In genomic region chr5:89117131-89117644, GRCh38 we compare ENCODE assay signal across 10 cellular contexts.
DNase-seq lines count a peak whose midpoint lies in the region; ATAC-seq and TF ChIP-seq lines count a peak whose summit lies in the region.
"Had no signal": no experiment of that assay in that cellular context is flagged by ENCODE, and none has a peak within 500 bp of the region (broad histone marks: within the 10 kb centered on the region; RNA-seq: fewer than 3 reads in every experiment).

No MANE protein-coding gene starts in this region.

- TF ChIP-seq CTCF in GM13976 (IDR thresholded peaks at IDR 0.05; ENCODE audit: borderline replicate concordance, control extremely low read depth, extremely low read depth, insufficient read depth, missing control alignments) = no peak

- ATAC-seq in GM21526 (IDR thresholded peaks at IDR 0.05; ENCODE audit: low FRiP score, unreplicated experiment) (peak; percentile 76), HG03442 (IDR thresholded peaks at IDR 0.05; ENCODE audit: unreplicated experiment) (peak; percentile 93)

- DNase-seq in GM13976 (ENCODE audit: low spot score) = peak; percentile 34
- peak; percentile 6 for DNase-seq in epithelial cell of prostate (ENCODE audit: low read depth, low spot score)
- DNase-seq in HCEC 1CT = no peak
- no peak for DNase-seq in ecto neural progenitor cell (ENCODE audit: low spot score)
- DNase-seq in DMS153 treated with DMSO at 0.1 percent for 48 hours (lab: John Stamatoyannopoulos, UW; ENCODE audit: unreplicated experiment) = no peak
- DNase-seq in NCI-H526 treated with DMSO at 0.1 percent for 48 hours (lab: John Stamatoyannopoulos, UW) = no peak
- DNase-seq: CD4-positive, alpha-beta memory T cell had no signal

- H3K27ac ChIP-seq in epithelial cell of prostate = no peak overlapping the region
- H3K27ac ChIP-seq: SJSA1 had no signal

- in situ Hi-C loops in GM13976 (cut with MboI; ENCODE audit: low sequenced_read_pairs, unreplicated experiment) = no loop called here

Comparison
In these comparisons a context has a peak if more than half of its experiments do, and no peak if none do; other contexts are left out.
1. DNase-seq: peak in GM13976 (single experiment) and epithelial cell of prostate (single experiment); none in HCEC 1CT (single experiment), ecto neural progenitor cell (single experiment), DMS153 treated with DMSO at 0.1 percent for 48 hours (single experiment) and NCI-H526 treated with DMSO at 0.1 percent for 48 hours (single experiment).